Comparison of ENCODE assay signal across 1 cellular context in genomic region chr15:97904196-97904572, GRCh38.
TF ChIP-seq lines count a peak whose summit lies in the region.

No MANE protein-coding gene starts in this region.

TF ChIP-seq in HEK293, 187 proteins besides CTCF, POLR2A, EP300 and RAD21 (continued from another document):
- no peak for TF ChIP-seq ZNF148 (tag by site-specific recombination; IDR thresholded peaks at IDR 0.05; ENCODE audit: borderline replicate concordance)
- TF ChIP-seq REST (tag by site-specific recombination; IDR thresholded peaks at IDR 0.05) = peak; percentile 71; the same call in 1 of the 2 replicates
- peak; percentile 80 for TF ChIP-seq ZFP37 (tag by site-specific recombination; IDR thresholded peaks at IDR 0.05)
- no peak for TF ChIP-seq ZNF843 (tag by site-specific recombination; IDR thresholded peaks at IDR 0.05)
- no peak for TF ChIP-seq HIC1 (tag by site-specific recombination; IDR thresholded peaks at IDR 0.05)
- TF ChIP-seq ZNF629 (tag by site-specific recombination; IDR thresholded peaks at IDR 0.05) = no peak
- TF ChIP-seq PATZ1 (tag by site-specific recombination; IDR thresholded peaks at IDR 0.05) = no peak
- no peak for TF ChIP-seq PRDM4 (tag by site-specific recombination; IDR thresholded peaks at IDR 0.05)
- TF ChIP-seq IKZF3 (tag by site-specific recombination; IDR thresholded peaks at IDR 0.05) = peak; percentile 68; the same call in 1 of the 2 replicates
- no peak for TF ChIP-seq ZNF785 (tag by site-specific recombination; IDR thresholded peaks at IDR 0.05)
- TF ChIP-seq ZNF2 (tag by site-specific recombination; IDR thresholded peaks at IDR 0.05) = no peak
